ENCODE assay signal across 22 cellular contexts in the genomic region with DNA sequence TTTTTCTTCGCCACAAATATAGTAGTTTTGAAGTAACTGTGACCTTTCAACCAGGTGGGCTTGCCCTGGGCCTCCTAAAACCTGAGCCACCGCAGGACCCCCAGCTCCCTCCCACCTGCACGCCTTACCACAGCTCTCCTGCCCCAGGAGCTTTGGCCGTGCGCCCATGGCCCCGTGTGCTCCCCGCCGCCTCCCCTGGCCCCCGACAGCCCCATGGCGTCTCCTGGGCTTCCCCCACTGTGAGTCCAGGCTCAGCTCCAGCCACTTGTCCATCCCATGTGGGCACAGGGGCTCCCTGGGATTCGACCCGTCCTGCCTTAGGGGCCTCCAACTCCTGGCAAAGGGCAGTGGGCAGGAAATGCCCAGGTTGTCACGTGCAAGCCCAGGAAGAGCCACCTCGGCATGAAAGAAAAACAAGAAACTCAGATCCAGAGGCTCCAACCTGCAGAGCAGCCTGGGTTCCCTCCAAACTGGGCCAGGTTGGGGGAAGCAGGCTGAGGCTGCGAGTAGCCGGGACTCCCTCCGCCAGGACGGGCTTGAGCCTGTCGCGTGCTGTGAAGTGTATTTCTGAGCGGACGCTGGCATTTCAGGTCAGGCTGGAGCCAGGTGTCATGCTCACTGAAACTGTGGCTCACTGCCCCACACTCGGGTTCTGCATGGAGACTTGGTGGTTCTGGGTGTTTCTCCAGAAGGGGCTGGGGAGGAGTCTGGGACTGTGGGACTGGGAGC. TPM values are rescaled to one million over a fixed set of nuclear protein-coding genes. Genes with fewer than 3 reads are reported as not detected.
A peak's percentile ranks its signal among the peaks of the same experiment; 100 is the strongest.
DNase-seq lines count a peak whose midpoint lies in the region; ATAC-seq, FAIRE-seq and TF ChIP-seq lines count a peak whose summit lies in the region.
"Had no signal": no experiment of that assay in that cellular context is flagged by ENCODE, and none has a peak within 500 bp of the region (broad histone marks: within the 10 kb centered on the region; RNA-seq: fewer than 3 reads in every experiment).

No MANE protein-coding gene starts in this region.

- peak overlapping the region; percentile 39; the same call in 1 of the 2 replicates for H2BK12ac ChIP-seq in H1 (ENCODE audit: low read depth, low read length)

- ATAC-seq in stimulated activated naive CD8-positive, alpha-beta T cell treated with anti-CD3 and anti-CD28 coated beads, Interleukin-15, amount 100 ng/mL, for 72 hours, result no peak
- ATAC-seq in stimulated activated naive CD8-positive, alpha-beta T cell treated with anti-CD3 and anti-CD28 coated beads, Interleukin-15, Interleukin-2, amounts not matched to agents 100 U/mL and 50 U/mL, for 24 hours, result no peak

- H3K18ac ChIP-seq in H1 (ENCODE audit: extremely low read depth, low read length), result no peak overlapping the region

- H2BK15ac ChIP-seq in H1 (ENCODE audit: low read length), result peak overlapping the region; percentile 16; the same call in 1 of the 2 replicates

- H2BK5ac ChIP-seq in H1 (ENCODE audit: low read depth, low read length), result no peak overlapping the region

- peak overlapping the region; percentile 59 to 74 for H3K27ac Mint-ChIP-seq in stimulated activated naive CD8-positive, alpha-beta T cell treated with anti-CD3 and anti-CD28 coated beads, Interleukin-15, amount 100 ng/mL, for 72 hours
- peak overlapping the region; percentile 31 for H3K27ac Mint-ChIP-seq in osteocyte (ENCODE audit: unreplicated experiment)
- no peak overlapping the region for H3K27ac Mint-ChIP-seq in T-helper 2 cell treated with Interferon-gamma antibody and Interleukin-4, amounts not matched to agents 5 μg/mL and 100 μg/mL, for 36 hours
- H3K27ac Mint-ChIP-seq: activated CD4-positive, alpha-beta memory T cell treated with anti-CD3 and anti-CD28 coated beads for 36 hours; CD4-positive, alpha-beta T cell; WTC11 had no signal

- no peaks in the 10 kb centered on the region for H3K9me3 ChIP-seq in H1 (ENCODE audit: insufficient read depth in 2 of 2, low read depth in 1 of 2, low read length in 1 of 2)
- H3K9me3 ChIP-seq: spleen had no signal

- H3K4me1 ChIP-seq in H1 (replicated peaks in 1 of 4; ENCODE audit: control insufficient read depth in 3 of 4, insufficient read depth in 4 of 4, low read length in 3 of 4), result peaks cover 0 to 8% (median 6%) of the 10 kb centered on the region in 4 experiments; a peak in 4 of 7 replicates

- H2AK5ac ChIP-seq in H1 (ENCODE audit: low read depth, low read length), result 0 out of 2 replicates have a peak overlapping the region, but pooled peaks have one; percentile 30

- no peak for FAIRE-seq in H1 (lab: Jason Lieb, UNC)

- H3K14ac ChIP-seq in H1 (ENCODE audit: insufficient read length), result no peak overlapping the region

- TF ChIP-seq EP300 in H1 (IDR thresholded peaks at IDR 0.05; ENCODE audit: borderline replicate concordance in 1 of 2, low read depth in 2 of 2, low read length in 2 of 2), result no peak

- WGBS in H1 (ENCODE audit: extremely low coverage in 1 of 2, insufficient coverage in 1 of 2, insufficient read length in 1 of 2, insufficient replicate concordance in 2 of 2, low coverage in 1 of 2, low lambda C conversion rate in 2 of 2, missing lambda C conversion rate in 1 of 2), 2 experiments, result 85% methylated on average over 21 of the region's 23 CpGs; no CpG with 5 or more reads in 1 of the 2 experiments

- no peak overlapping the region for H3K9ac ChIP-seq in H1 (replicated peaks in 1 of 4; ENCODE audit: extremely low read depth in 1 of 4, low read depth in 3 of 4, low read length in 3 of 4)

- no peaks in the 10 kb centered on the region; a peak in 1 of 4 replicates for H3K79me2 ChIP-seq in H1 (ENCODE audit: control insufficient read depth in 1 of 2, insufficient read depth in 2 of 2, low read length in 2 of 2)

- H4K8ac ChIP-seq in H1 (ENCODE audit: extremely low read depth, insufficient read depth, low read length), result no peak overlapping the region

- no peak for DNase-seq in stimulated activated naive CD8-positive, alpha-beta T cell treated with anti-CD3 and anti-CD28 coated beads, Interleukin-15, amount 100 ng/mL, for 72 hours
- no peak for DNase-seq in stimulated activated naive CD8-positive, alpha-beta T cell treated with anti-CD3 and anti-CD28 coated beads, Interleukin-15, Interleukin-2, amounts not matched to agents 100 U/mL and 50 U/mL, for 24 hours
- DNase-seq in H1 (ENCODE audit: low read depth in 1 of 2, low spot score in 2 of 2) (no peak), osteocyte (ENCODE audit: extremely low spot score, unreplicated experiment) (no peak), GDM1 (lab: John Stamatoyannopoulos, UW) (no peak), SKM-1 (lab: John Stamatoyannopoulos, UW; ENCODE audit: unreplicated experiment) (no peak), T-helper 1 cell (no peak)
- no peak for DNase-seq in T-helper 2 cell treated with Interferon-gamma antibody and Interleukin-4, amounts not matched to agents 5 μg/mL and 100 μg/mL, for 36 hours (ENCODE audit: low spot score)
- DNase-seq: activated CD4-positive, alpha-beta memory T cell treated with anti-CD3 and anti-CD28 coated beads for 36 hours; activated naive CD4-positive, alpha-beta T cell treated with Interleukin-2 at 50 U/mL for 16 hours; CD4-positive, alpha-beta T cell; DMS153; effector memory CD4-positive, alpha-beta T cell; GOT3; KG1; NCI-H1930; spleen; stimulated activated CD4-positive, alpha-beta T cell treated with anti-CD3 and anti-CD28 coated beads, Interleukin-4, amount 100 ng/mL, for 4 hours had no signal

- no peak for TF ChIP-seq POLR2A in H1 (IDR thresholded peaks at IDR 0.05; ENCODE audit: control extremely low read depth in 1 of 2, low read depth in 2 of 2, low read length in 2 of 2)

- no peak overlapping the region for H2BK20ac ChIP-seq in H1 (ENCODE audit: low read length)

- peaks cover 0 to 5% of the 10 kb centered on the region in 2 experiments for H4K20me1 ChIP-seq in H1 (replicated peaks in 1 of 2; ENCODE audit: control insufficient read depth in 1 of 2, insufficient read depth in 2 of 2, low read length in 2 of 2)

- H3K23ac ChIP-seq in H1 (ENCODE audit: insufficient read length), result no peak overlapping the region

- H3K4ac ChIP-seq in H1 (replicated peaks; ENCODE audit: insufficient read length, low read depth, low read length), result no peak overlapping the region

- no peak for TF ChIP-seq RAD21 in H1 (IDR thresholded peaks at IDR 0.05 in 1 of 2, conservative IDR thresholded peaks at IDR 0.05 in 1 of 2; ENCODE audit: low read depth in 2 of 2, low read length in 2 of 2)

- TF ChIP-seq CTCF in H1 (IDR thresholded peaks at IDR 0.05; ENCODE audit: control extremely low read depth in 1 of 3, insufficient read depth in 1 of 3, low read depth in 1 of 3, low read length in 3 of 3) (no peak), osteocyte (IDR thresholded peaks at IDR 0.05) (no peak)

- no peaks in the 10 kb centered on the region for H3K27me3 Mint-ChIP-seq in stimulated activated naive CD8-positive, alpha-beta T cell treated with anti-CD3 and anti-CD28 coated beads, Interleukin-15, amount 100 ng/mL, for 72 hours
- H3K27me3 Mint-ChIP-seq in osteocyte (ENCODE audit: unreplicated experiment), result no peaks in the 10 kb centered on the region
- no peaks in the 10 kb centered on the region for H3K27me3 Mint-ChIP-seq in T-helper 2 cell treated with Interferon-gamma antibody and Interleukin-4, amounts not matched to agents 5 μg/mL and 100 μg/mL, for 36 hours (ENCODE audit: low read depth)
- H3K27me3 Mint-ChIP-seq: activated CD4-positive, alpha-beta memory T cell treated with anti-CD3 and anti-CD28 coated beads for 36 hours; CD4-positive, alpha-beta T cell; central memory CD8-positive, alpha-beta T cell had no signal

- H3K23me2 ChIP-seq in H1 (ENCODE audit: low read depth, low read length), result no peaks in the 10 kb centered on the region

- peaks cover 44% of the 10 kb centered on the region for H3K4me1 Mint-ChIP-seq in stimulated activated naive CD8-positive, alpha-beta T cell treated with anti-CD3 and anti-CD28 coated beads, Interleukin-15, amount 100 ng/mL, for 72 hours
- H3K4me1 Mint-ChIP-seq in osteocyte (ENCODE audit: unreplicated experiment), result peaks cover 56% of the 10 kb centered on the region
- peaks cover 7% of the 10 kb centered on the region for H3K4me1 Mint-ChIP-seq in T-helper 2 cell treated with Interferon-gamma antibody and Interleukin-4, amounts not matched to agents 5 μg/mL and 100 μg/mL, for 36 hours (ENCODE audit: low read depth)

- H3K36me3 Mint-ChIP-seq in osteocyte (ENCODE audit: unreplicated experiment), result peaks cover 17% of the 10 kb centered on the region
- peaks cover 12% of the 10 kb centered on the region for H3K36me3 Mint-ChIP-seq in T-helper 2 cell treated with Interferon-gamma antibody and Interleukin-4, amounts not matched to agents 5 μg/mL and 100 μg/mL, for 36 hours (ENCODE audit: low read depth)
- H3K36me3 Mint-ChIP-seq: activated CD4-positive, alpha-beta memory T cell treated with anti-CD3 and anti-CD28 coated beads for 36 hours had no signal

- POLR2A ChIA-PET in H1 (lab: Charles Lee; ENCODE audit: partially characterized antibody), result interaction anchor here (0.7 kb wide), 1 partner anchor 81 kb away, joined by 3 read pairs; no protein-coding TSS in a partner anchor

- no peaks in the 10 kb centered on the region for H3K9me3 Mint-ChIP-seq in stimulated activated naive CD8-positive, alpha-beta T cell treated with anti-CD3 and anti-CD28 coated beads, Interleukin-15, amount 100 ng/mL, for 72 hours
- no peaks in the 10 kb centered on the region for H3K9me3 Mint-ChIP-seq in osteocyte (ENCODE audit: unreplicated experiment)
- no peaks in the 10 kb centered on the region for H3K9me3 Mint-ChIP-seq in T-helper 2 cell treated with Interferon-gamma antibody and Interleukin-4, amounts not matched to agents 5 μg/mL and 100 μg/mL, for 36 hours
- H3K9me3 Mint-ChIP-seq: activated CD4-positive, alpha-beta memory T cell treated with anti-CD3 and anti-CD28 coated beads for 36 hours; CD4-positive, alpha-beta T cell; central memory CD8-positive, alpha-beta T cell; neural crest cell; WTC11 had no signal

- H3K56ac ChIP-seq in H1 (replicated peaks; ENCODE audit: insufficient read length, low read depth, low read length), result no peak overlapping the region

- no peak overlapping the region for H4K5ac ChIP-seq in H1 (ENCODE audit: insufficient read length, low read depth, low read length)

- H3K79me1 ChIP-seq in H1 (ENCODE audit: low read depth, low read length), result no peaks in the 10 kb centered on the region

- no peak overlapping the region for H2BK120ac ChIP-seq in H1 (replicated peaks; ENCODE audit: low read depth, low read length)

- H3K27ac ChIP-seq in H1 (ENCODE audit: low read depth, low read length), result no peak overlapping the region

- no peaks in the 10 kb centered on the region for H3K27me3 ChIP-seq in H1 (replicated peaks in 1 of 4; ENCODE audit: control insufficient read depth in 3 of 4, extremely low read depth in 1 of 4, insufficient read depth in 3 of 4, low read length in 3 of 4)
- H3K27me3 ChIP-seq: spleen had no signal

- H3K4me3 ChIP-seq in H1 (ENCODE audit: extremely low read depth in 1 of 4, insufficient read depth in 2 of 4, low read depth in 3 of 4, low read length in 4 of 4), result no peak overlapping the region
- H3K4me3 ChIP-seq: spleen had no signal

- H4K91ac ChIP-seq in H1 (replicated peaks; ENCODE audit: insufficient read length, low read length), result no peak overlapping the region

- CTCF ChIA-PET in H1 (lab: Charles Lee; ENCODE audit: partially characterized antibody), result interaction anchor here (0.6 to 5.4 kb wide), 7 partner anchors 10 to 131 kb away, joined by 3 to 35 read pairs (median 4); no protein-coding TSS in a partner anchor

- H3K36me3 ChIP-seq in H1 (ENCODE audit: control insufficient read depth in 2 of 4, insufficient read depth in 4 of 4, low read length in 3 of 4), result no peaks in the 10 kb centered on the region; a peak in 2 of 8 replicates

- no peak overlapping the region for H3K4me2 ChIP-seq in H1 (ENCODE audit: insufficient read depth in 1 of 2, low read depth in 2 of 2, low read length in 2 of 2)

- H2AFZ ChIP-seq in H1 (ENCODE audit: low read length), result no peak overlapping the region

- no peak overlapping the region for H3K4me3 Mint-ChIP-seq in stimulated activated naive CD8-positive, alpha-beta T cell treated with anti-CD3 and anti-CD28 coated beads, Interleukin-15, amount 100 ng/mL, for 72 hours
- H3K4me3 Mint-ChIP-seq in osteocyte (ENCODE audit: unreplicated experiment), result no peak overlapping the region
- no peak overlapping the region for H3K4me3 Mint-ChIP-seq in T-helper 2 cell treated with Interferon-gamma antibody and Interleukin-4, amounts not matched to agents 5 μg/mL and 100 μg/mL, for 36 hours
- H3K4me3 Mint-ChIP-seq: activated CD4-positive, alpha-beta memory T cell treated with anti-CD3 and anti-CD28 coated beads for 36 hours; CD4-positive, alpha-beta T cell; central memory CD8-positive, alpha-beta T cell; neural crest cell; WTC11 had no signal

RNA-seq across cellular contexts. Expression of gene LGALS3BP, which starts 5.8 kb away (rescaled TPM):
- 53.8 and 56.1 TPM in 2 replicates for total RNA-seq in H1 (2021; fragmentation: NEBNext Ultra II Directional; extraction: Animal tissue kit (Norgen Biotek cat#: 25700))
- polyA plus RNA-seq in H1 (2011; rRNA removed), result 61.6 and 87.5 TPM in 2 replicates
- polyA plus RNA-seq in H1 (2011; cell fraction: cytosol; rRNA removed), result 27.3 TPM
- polyA plus RNA-seq in H1 (2011; cell fraction: nucleus; rRNA removed), result 94.7 TPM
- polyA plus RNA-seq in H1 (2012, experiment 1 of 2), result 60.4 to 89.3 TPM (median 80.4 TPM) in 4 replicates
- polyA plus RNA-seq in H1 (2012, experiment 2 of 2), result 91.4 TPM
- polyA plus RNA-seq in H1 (2013, experiment 1 of 2), result 75.5 TPM
- polyA plus RNA-seq in H1 (2013, experiment 2 of 2), result 60.2 TPM
- 39.2 and 40.3 TPM in 2 replicates for polyA minus RNA-seq in H1 (2011; rRNA and poly(A)+ RNA removed)
- 57.8 TPM for polyA minus RNA-seq in H1 (2011; cell fraction: cytosol; rRNA and poly(A)+ RNA removed)
- 38.8 TPM for polyA minus RNA-seq in H1 (2011; cell fraction: nucleus; rRNA and poly(A)+ RNA removed)
- 439 and 456 TPM in 2 replicates for total RNA-seq in osteocyte

RNA-seq across cellular contexts. Expression of gene CANT1, which starts 35.6 kb away (rescaled TPM):
- 30.7 and 32.6 TPM in 2 replicates for total RNA-seq in H1 (2021; fragmentation: NEBNext Ultra II Directional; extraction: Animal tissue kit (Norgen Biotek cat#: 25700))
- polyA plus RNA-seq in H1 (2011; rRNA removed), result 23.0 and 28.3 TPM in 2 replicates
- polyA plus RNA-seq in H1 (2011; cell fraction: cytosol; rRNA removed), result 19.0 TPM
- 28.5 TPM for polyA plus RNA-seq in H1 (2011; cell fraction: nucleus; rRNA removed)
- polyA plus RNA-seq in H1 (2012, experiment 1 of 2), result 19.2 to 24.9 TPM (median 22.0 TPM) in 4 replicates
- polyA plus RNA-seq in H1 (2012, experiment 2 of 2), result 28.3 TPM
- 21.6 TPM for polyA plus RNA-seq in H1 (2013, experiment 1 of 2)
- polyA plus RNA-seq in H1 (2013, experiment 2 of 2), result 24.5 TPM
- 23.3 and 23.8 TPM in 2 replicates for polyA minus RNA-seq in H1 (2011; rRNA and poly(A)+ RNA removed)
- 28.7 TPM for polyA minus RNA-seq in H1 (2011; cell fraction: cytosol; rRNA and poly(A)+ RNA removed)
- polyA minus RNA-seq in H1 (2011; cell fraction: nucleus; rRNA and poly(A)+ RNA removed), result 13.1 TPM
- total RNA-seq in osteocyte, result 61.1 and 62.3 TPM in 2 replicates

RNA-seq across cellular contexts. Expression of gene TIMP2, which starts 48.8 kb away (rescaled TPM):
- 42.7 and 43.3 TPM in 2 replicates for total RNA-seq in H1 (2021; fragmentation: NEBNext Ultra II Directional; extraction: Animal tissue kit (Norgen Biotek cat#: 25700))
- 18.2 and 21.5 TPM in 2 replicates for polyA plus RNA-seq in H1 (2011; rRNA removed)
- 13.1 TPM for polyA plus RNA-seq in H1 (2011; cell fraction: cytosol; rRNA removed)
- polyA plus RNA-seq in H1 (2011; cell fraction: nucleus; rRNA removed), result 14.3 TPM
- 37.1 to 40.2 TPM (median 38.3 TPM) in 4 replicates for polyA plus RNA-seq in H1 (2012, experiment 1 of 2)
- polyA plus RNA-seq in H1 (2012, experiment 2 of 2), result 38.8 TPM
- polyA plus RNA-seq in H1 (2013, experiment 1 of 2), result 36.5 TPM
- polyA plus RNA-seq in H1 (2013, experiment 2 of 2), result 47.3 TPM
- 12.9 and 16.2 TPM in 2 replicates for polyA minus RNA-seq in H1 (2011; rRNA and poly(A)+ RNA removed)
- polyA minus RNA-seq in H1 (2011; cell fraction: cytosol; rRNA and poly(A)+ RNA removed), result 14.9 TPM
- polyA minus RNA-seq in H1 (2011; cell fraction: nucleus; rRNA and poly(A)+ RNA removed), result 9.5 TPM
- 1,096 and 1,211 TPM in 2 replicates for total RNA-seq in osteocyte

RNA-seq across cellular contexts. Expression of gene C1QTNF1, which starts 50.0 kb away (rescaled TPM):
- total RNA-seq in H1 (2021; fragmentation: NEBNext Ultra II Directional; extraction: Animal tissue kit (Norgen Biotek cat#: 25700)), result 2.5 and 3.5 TPM in 2 replicates
- 1.5 and 2.1 TPM in 2 replicates for polyA plus RNA-seq in H1 (2011; rRNA removed)
- 1.1 TPM for polyA plus RNA-seq in H1 (2011; cell fraction: cytosol; rRNA removed)
- polyA plus RNA-seq in H1 (2011; cell fraction: nucleus; rRNA removed), result 1.8 TPM
- 1.4 to 2.4 TPM (median 1.9 TPM) in 4 replicates for polyA plus RNA-seq in H1 (2012, experiment 1 of 2)
- polyA plus RNA-seq in H1 (2012, experiment 2 of 2), result 2.1 TPM
- polyA plus RNA-seq in H1 (2013, experiment 1 of 2), result 0.83 TPM
- polyA plus RNA-seq in H1 (2013, experiment 2 of 2), result 0.87 TPM
- polyA minus RNA-seq in H1 (2011; rRNA and poly(A)+ RNA removed), result 0.44 and 0.49 TPM in 2 replicates
- 0.95 TPM for polyA minus RNA-seq in H1 (2011; cell fraction: cytosol; rRNA and poly(A)+ RNA removed)
- 1.3 TPM for polyA minus RNA-seq in H1 (2011; cell fraction: nucleus; rRNA and poly(A)+ RNA removed)
- total RNA-seq in osteocyte, result 196 and 203 TPM in 2 replicates
- total RNA-seq: CD4-positive, alpha-beta T cell; OCI-LY7 had no signal

Comparison
In these comparisons a context has a peak if more than half of its experiments do, and no peak if none do; other contexts are left out.
1. RNA of gene TIMP2, which starts 48.8 kb away (total RNA-seq): 1,096 to 1,211 TPM in osteocyte; 42.7 to 43.3 TPM in H1; every median in the first group is over 10 times any median in the second.